3 cellular contexts compared by ENCODE assay signal in genomic region chr11:72867970-72868369, GRCh38.
A peak's percentile ranks its signal among the peaks of the same experiment; 100 is the strongest.
TF ChIP-seq lines count a peak whose summit lies in the region.

No MANE protein-coding gene starts in this region.

TF ChIP-seq in SK-N-SH treated with all-trans-retinoic acid at 6 μM for 48 hours, 23 proteins besides CTCF, POLR2A, EP300 and RAD21:
- TF ChIP-seq TOX (CRISPR knock-in tag; IDR thresholded peaks at IDR 0.05; ENCODE audit: borderline replicate concordance), result no peak
- peak; percentile 58 for TF ChIP-seq ZNF8 (CRISPR knock-in tag; IDR thresholded peaks at IDR 0.05)
- TF ChIP-seq, protein P1, sequence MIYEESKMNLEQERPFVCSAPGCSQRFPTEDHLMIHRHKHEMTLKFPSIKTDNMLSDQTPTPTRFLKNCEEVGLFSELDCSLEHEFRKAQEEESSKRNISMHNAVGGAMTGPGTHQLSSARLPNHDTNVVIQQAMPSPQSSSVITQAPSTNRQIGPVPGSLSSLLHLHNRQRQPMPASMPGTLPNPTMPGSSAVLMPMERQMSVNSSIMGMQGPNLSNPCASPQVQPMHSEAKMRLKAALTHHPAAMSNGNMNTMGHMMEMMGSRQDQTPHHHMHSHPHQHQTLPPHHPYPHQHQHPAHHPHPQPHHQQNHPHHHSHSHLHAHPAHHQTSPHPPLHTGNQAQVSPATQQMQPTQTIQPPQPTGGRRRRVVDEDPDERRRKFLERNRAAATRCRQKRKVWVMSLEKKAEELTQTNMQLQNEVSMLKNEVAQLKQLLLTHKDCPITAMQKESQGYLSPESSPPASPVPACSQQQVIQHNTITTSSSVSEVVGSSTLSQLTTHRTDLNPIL (CRISPR knock-in tag; IDR thresholded peaks at IDR 0.05; ENCODE audit: low read depth), result no peak

TF ChIP-seq in SK-N-SH, 30 proteins besides CTCF, POLR2A, EP300 and RAD21:
- TF ChIP-seq NFIC (IDR thresholded peaks at IDR 0.05; ENCODE audit: borderline replicate concordance), result no peak
- TF ChIP-seq, protein P2, sequence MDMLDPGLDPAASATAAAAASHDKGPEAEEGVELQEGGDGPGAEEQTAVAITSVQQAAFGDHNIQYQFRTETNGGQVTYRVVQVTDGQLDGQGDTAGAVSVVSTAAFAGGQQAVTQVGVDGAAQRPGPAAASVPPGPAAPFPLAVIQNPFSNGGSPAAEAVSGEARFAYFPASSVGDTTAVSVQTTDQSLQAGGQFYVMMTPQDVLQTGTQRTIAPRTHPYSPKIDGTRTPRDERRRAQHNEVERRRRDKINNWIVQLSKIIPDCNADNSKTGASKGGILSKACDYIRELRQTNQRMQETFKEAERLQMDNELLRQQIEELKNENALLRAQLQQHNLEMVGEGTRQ (IDR thresholded peaks at IDR 0.05; ENCODE audit: borderline replicate concordance, low read depth, low read length), result no peak
- no peak for TF ChIP-seq ELF1 (IDR thresholded peaks at IDR 0.05)

TF ChIP-seq in HepG2, 621 proteins besides CTCF, POLR2A, EP300 and RAD21:
- TF ChIP-seq NCOA2 (CRISPR knock-in tag; IDR thresholded peaks at IDR 0.05), result no peak
- peak; percentile 58 for TF ChIP-seq RBM22 (optimal IDR thresholded peaks at IDR 0.05; ENCODE audit: low read length)
